Comparison of ENCODE assay signal across 8 cellular contexts in genomic region chr4:128454281-128455075, GRCh38.
DNase-seq lines count a peak whose midpoint lies in the region; ATAC-seq and TF ChIP-seq lines count a peak whose summit lies in the region.

No MANE protein-coding gene starts in this region.

- H3K36me3 ChIP-seq in SU-DHL-6 (ENCODE audit: low read length) (no peaks in the 10 kb centered on the region), adrenal gland (replicated peaks in 1 of 2) (no peaks in the 10 kb centered on the region)

- H3K4me3 ChIP-seq in SU-DHL-6 (ENCODE audit: insufficient read depth, low read length, poor library complexity, severe bottlenecking) (no peak overlapping the region), adrenal gland (no peak overlapping the region), retinal pigment epithelial cell (ENCODE audit: low read length) (no peak overlapping the region)

- H3K4me1 ChIP-seq in adrenal gland (replicated peaks in 1 of 2): peaks cover 0 to 22% of the 10 kb centered on the region in 2 donors

- no peaks in the 10 kb centered on the region for H3K79me2 ChIP-seq in SU-DHL-6 (ENCODE audit: insufficient read depth, low read length)

- no peaks in the 10 kb centered on the region for H3K9me2 ChIP-seq in SU-DHL-6 (replicated peaks; ENCODE audit: insufficient read depth, low read length)

- TF ChIP-seq CTCF in SU-DHL-6 (IDR thresholded peaks at IDR 0.05; ENCODE audit: insufficient read depth, low read length, poor library complexity, severe bottlenecking): peak; percentile 37
- peak; percentile 66 to 90 (median 86) for TF ChIP-seq CTCF in adrenal gland (IDR thresholded peaks at IDR 0.05)
- TF ChIP-seq CTCF in retinal pigment epithelial cell (conservative IDR thresholded peaks at IDR 0.05; ENCODE audit: low read depth, low read length): peak; percentile 88

- peak; percentile 99 for ATAC-seq in HG02870 (IDR thresholded peaks at IDR 0.05; ENCODE audit: unreplicated experiment)
- ATAC-seq in left cardiac atrium: peak; percentile 94 to 96

- H2AFZ ChIP-seq in SU-DHL-6 (ENCODE audit: low read depth, low read length, severe bottlenecking): no peak overlapping the region

- H3K9me3 ChIP-seq in SU-DHL-6 (ENCODE audit: insufficient read depth, low read length) (no peaks in the 10 kb centered on the region), adrenal gland (replicated peaks in 1 of 3) (no peaks in the 10 kb centered on the region)

- DNase-seq in activated gamma-delta T cell treated with Interleukin-2 at 50 U/mL for 16 hours: peak; percentile 47
- no peak for DNase-seq in activated gamma-delta T cell (lab: John Stamatoyannopoulos, UW)
- peak; percentile 85 for DNase-seq in NCI-H1436 (lab: John Stamatoyannopoulos, UW)
- DNase-seq in adrenal gland: peak; percentile 78 to 95 (median 89)
- DNase-seq in left cardiac atrium: peak; percentile 84
- peak; percentile 87 for DNase-seq in retinal pigment epithelial cell (ENCODE audit: low read depth)

- H3K4me2 ChIP-seq in SU-DHL-6 (ENCODE audit: low read depth, low read length, poor library complexity, severe bottlenecking): no peak overlapping the region

- H3K27ac ChIP-seq in SU-DHL-6 (ENCODE audit: low read depth, low read length): no peak overlapping the region
- peak overlapping the region in 2 of 5 donors; percentile 3 to 68 for H3K27ac ChIP-seq in adrenal gland

- H3K27me3 ChIP-seq in SU-DHL-6 (ENCODE audit: low read length) (no peaks in the 10 kb centered on the region), adrenal gland (no peaks in the 10 kb centered on the region)

- H4K20me1 ChIP-seq in SU-DHL-6 (ENCODE audit: low read depth, low read length): no peaks in the 10 kb centered on the region

- TF ChIP-seq POLR2A in adrenal gland (IDR thresholded peaks at IDR 0.05): no peak

- intact Hi-C loops in adrenal gland (cut with DNase I) (loop anchor here (5.0 to 10.0 kb wide), 6 partner anchors 100 to 410 kb away; partner anchors contain the start of gene JADE1 (in 1 of the 2)), left cardiac atrium (cut with DNase I) (loop anchor here (5.0 to 10.0 kb wide), 5 partner anchors 98 to 408 kb away; no protein-coding TSS in a partner anchor)

- H3K9ac ChIP-seq in SU-DHL-6 (ENCODE audit: low read length): no peak overlapping the region

- no peaks in the 10 kb centered on the region for H3F3A ChIP-seq in SU-DHL-6 (ENCODE audit: insufficient read depth)

- WGBS in adrenal gland, 4 donors: 25 to 26% (median 26%) methylated on average over 13 of the region's 13 CpGs

Comparison
In these comparisons a context has a peak if more than half of its experiments do, and no peak if none do; other contexts are left out.
1. CTCF ChIP-seq: peak in every context shown above with its lines; median percentile 88 in retinal pigment epithelial cell; 86 in adrenal gland; 37 in SU-DHL-6.